8 cellular contexts compared by ENCODE assay signal in genomic region chr4:49118379-49119212, GRCh38.
DNase-seq lines count a peak whose midpoint lies in the region; ATAC-seq, FAIRE-seq and TF ChIP-seq lines count a peak whose summit lies in the region.
"Not testable (repeated sequence)": the region's sequence is repeated elsewhere in the genome, so short reads cannot be mapped to it uniquely, and the experiment has no call there.

No MANE protein-coding gene starts in this region.

- not testable (repeated sequence) for H3K27me3 ChIP-seq in HepG2 (ENCODE audit: control insufficient read depth in 1 of 2, insufficient read depth in 2 of 2, low read length in 2 of 2)

- not testable (repeated sequence) for H3K4me1 ChIP-seq in HepG2 (ENCODE audit: insufficient read depth, low read length)

- 5% methylated on average over 16 of the region's 16 CpGs for WGBS in HepG2 (ENCODE audit: low lambda C conversion rate)

- H3K9ac ChIP-seq in HepG2 (ENCODE audit: insufficient read depth, low read depth, low read length), result not testable (repeated sequence)

- not testable (repeated sequence) for FAIRE-seq in HepG2 (lab: Jason Lieb, UNC)

- TF ChIP-seq RAD21 in HepG2 (CRISPR knock-in tag; IDR thresholded peaks at IDR 0.05), result not testable (repeated sequence)

- H2AFZ ChIP-seq in HepG2 (ENCODE audit: low read length), result not testable (repeated sequence)

- POLR2A ChIA-PET in T-cell (lab: Charles Lee); HepG2 (lab: Yijun Ruan, JAX): not testable (repeated sequence)

- peaks cover 75% of the 10 kb centered on the region for H3K9me3 ChIP-seq in HepG2 (ENCODE audit: low read length)

- not testable (repeated sequence) for H3K27ac Mint-ChIP-seq in T-cell
- peak overlapping the region; percentile 0 for H3K27ac Mint-ChIP-seq in endothelial cell (ENCODE audit: unreplicated experiment)
- peak overlapping the region; percentile 0 for H3K27ac Mint-ChIP-seq in stimulated activated naive CD8-positive, alpha-beta T cell treated with anti-CD3 and anti-CD28 coated beads, Interleukin-15, Interleukin-2, amounts not matched to agents 100 ng/mL and 50 ng/mL, for 24 hours

- not testable (repeated sequence) for H3K4me3 Mint-ChIP-seq in T-cell; stimulated activated naive CD8-positive, alpha-beta T cell treated with anti-CD3 and anti-CD28 coated beads, Interleukin-15, Interleukin-2, amounts not matched to agents 100 ng/mL and 50 ng/mL, for 24 hours
- peak overlapping the region; percentile 0 for H3K4me3 Mint-ChIP-seq in endothelial cell (ENCODE audit: unreplicated experiment)

- DNase-seq in T-cell; endothelial cell (ENCODE audit: low spot score); HepG2 (ENCODE audit: low spot score): not testable (repeated sequence)

- not testable (repeated sequence) for H3K36me3 ChIP-seq in HepG2 (replicated peaks in 1 of 2; ENCODE audit: control insufficient read depth in 1 of 2, insufficient read depth in 2 of 2, low read length in 2 of 2)

- H3K9me3 Mint-ChIP-seq in T-cell (peaks cover 21 to 58% (median 30%) of the 10 kb centered on the region in 3 donors), endothelial cell (ENCODE audit: unreplicated experiment) (peaks cover 50% of the 10 kb centered on the region)
- H3K9me3 Mint-ChIP-seq in stimulated activated naive CD8-positive, alpha-beta T cell treated with anti-CD3 and anti-CD28 coated beads, Interleukin-15, Interleukin-2, amounts not matched to agents 100 ng/mL and 50 ng/mL, for 24 hours, result peaks cover 44% of the 10 kb centered on the region

- H3K36me3 Mint-ChIP-seq in T-cell (peaks cover 19% of the 10 kb centered on the region), endothelial cell (ENCODE audit: low read depth, unreplicated experiment) (peaks cover 22% of the 10 kb centered on the region)
- H3K36me3 Mint-ChIP-seq in stimulated activated naive CD8-positive, alpha-beta T cell treated with anti-CD3 and anti-CD28 coated beads, Interleukin-15, Interleukin-2, amounts not matched to agents 100 ng/mL and 50 ng/mL, for 24 hours (ENCODE audit: low read depth), result peaks cover 48% of the 10 kb centered on the region

- in situ Hi-C loops in HepG2 (cut with HindIII; ENCODE audit: extremely low pct_ligation_motif_present, low pct_unique_long_range_greater_than_20kb), result not testable (repeated sequence)

- not testable (repeated sequence) for BruUV-seq in HepG2 (replicated peaks; lab: Mats Ljungman, UMichigan)

- TF ChIP-seq CTCF in endothelial cell (IDR thresholded peaks at IDR 0.05; ENCODE audit: unreplicated experiment); HepG2 (CRISPR knock-in tag; IDR thresholded peaks at IDR 0.05): not testable (repeated sequence)

- not testable (repeated sequence) for H3K79me2 ChIP-seq in HepG2 (ENCODE audit: insufficient read depth, low read length)

- H3K4me2 ChIP-seq in HepG2 (ENCODE audit: low read depth, low read length), result not testable (repeated sequence)

- not testable (repeated sequence) for H3K27ac ChIP-seq in HepG2 (ENCODE audit: extremely low read length, insufficient read depth, low read length)

- not testable (repeated sequence) for H3K4me3 ChIP-seq in HepG2 (replicated peaks in 1 of 3; ENCODE audit: insufficient read depth in 1 of 3, low read depth in 2 of 3, low read length in 3 of 3)

- ATAC-seq in GM18519 (IDR thresholded peaks at IDR 0.05; ENCODE audit: low FRiP score, unreplicated experiment), result peak; percentile 36
- peak; percentile 50 for ATAC-seq in GM21390 (IDR thresholded peaks at IDR 0.05; ENCODE audit: unreplicated experiment)
- ATAC-seq in HG02870 (IDR thresholded peaks at IDR 0.05; ENCODE audit: unreplicated experiment), result peak; percentile 51
- ATAC-seq in HG03432 (IDR thresholded peaks at IDR 0.05; ENCODE audit: unreplicated experiment), result peak; percentile 47
- peak; percentile 26 to 58 (median 50) for ATAC-seq in T-cell (replicated peaks in 1 of 4)
- peak; percentile 77 for ATAC-seq in HepG2

- TF ChIP-seq EP300 in HepG2 (IDR thresholded peaks at IDR 0.05; ENCODE audit: low read depth in 2 of 2, low read length in 2 of 2); HepG2 (CRISPR knock-in tag; IDR thresholded peaks at IDR 0.05; ENCODE audit: borderline replicate concordance): not testable (repeated sequence)

- CTCF ChIA-PET in T-cell (lab: Charles Lee); HepG2 (lab: Yijun Ruan, JAX; ENCODE audit: low intra/inter-chr PET ratio, low total read pairs): not testable (repeated sequence)

- not testable (repeated sequence) for H3K4me1 Mint-ChIP-seq in T-cell; endothelial cell (ENCODE audit: unreplicated experiment); stimulated activated naive CD8-positive, alpha-beta T cell treated with anti-CD3 and anti-CD28 coated beads, Interleukin-15, Interleukin-2, amounts not matched to agents 100 ng/mL and 50 ng/mL, for 24 hours (ENCODE audit: low read depth)

- H3K27me3 Mint-ChIP-seq in T-cell; stimulated activated naive CD8-positive, alpha-beta T cell treated with anti-CD3 and anti-CD28 coated beads, Interleukin-15, Interleukin-2, amounts not matched to agents 100 ng/mL and 50 ng/mL, for 24 hours: not testable (repeated sequence)
- H3K27me3 Mint-ChIP-seq in endothelial cell (ENCODE audit: unreplicated experiment), result peaks cover 28% of the 10 kb centered on the region

- intact Hi-C loops in HepG2 (cut with micrococcal nuclease; ENCODE audit: unreplicated experiment), result not testable (repeated sequence)

- TF ChIP-seq POLR2A in HepG2 (IDR thresholded peaks at IDR 0.05; ENCODE audit: insufficient read depth in 1 of 2, low read depth in 2 of 2, low read length in 2 of 2), result not testable (repeated sequence)

- not testable (repeated sequence) for H4K20me1 ChIP-seq in HepG2 (ENCODE audit: insufficient read depth, low read length)

TF ChIP-seq in HepG2, 621 proteins besides CTCF, POLR2A, EP300 and RAD21:
- peak; percentile 69; the same call in 1 of the 2 replicates for TF ChIP-seq PRDM15 (CRISPR knock-in tag; IDR thresholded peaks at IDR 0.05)
- 0 out of 2 replicates have a peak, but pooled peaks have one; percentile 13 for TF ChIP-seq PLRG1 (conservative IDR thresholded peaks at IDR 0.05)
- 0 out of 2 replicates have a peak, but pooled peaks have one; percentile 15 for TF ChIP-seq HCFC1 (IDR thresholded peaks at IDR 0.05; ENCODE audit: low read depth, low read length)
- TF ChIP-seq SOX6 (IDR thresholded peaks at IDR 0.05), result peak; percentile 36; the same call in 1 of the 2 replicates
- not testable (repeated sequence) for TF ChIP-seq SOX6 (CRISPR knock-in tag; IDR thresholded peaks at IDR 0.05); ATF7 (CRISPR knock-in tag; IDR thresholded peaks at IDR 0.05); NONO (CRISPR knock-in tag; conservative IDR thresholded peaks at IDR 0.05)
- TF ChIP-seq ATF7 (IDR thresholded peaks at IDR 0.05), result 0 out of 2 replicates have a peak, but pooled peaks have one; percentile 3
- 0 out of 2 replicates have a peak, but pooled peaks have one; percentile 47 for TF ChIP-seq NONO (IDR thresholded peaks at IDR 0.05)
- TF ChIP-seq ZNF282 (IDR thresholded peaks at IDR 0.05; ENCODE audit: partially characterized antibody), result peak; percentile 73
